Comparison of ENCODE assay signal across 1 cellular context in the genomic region with DNA sequence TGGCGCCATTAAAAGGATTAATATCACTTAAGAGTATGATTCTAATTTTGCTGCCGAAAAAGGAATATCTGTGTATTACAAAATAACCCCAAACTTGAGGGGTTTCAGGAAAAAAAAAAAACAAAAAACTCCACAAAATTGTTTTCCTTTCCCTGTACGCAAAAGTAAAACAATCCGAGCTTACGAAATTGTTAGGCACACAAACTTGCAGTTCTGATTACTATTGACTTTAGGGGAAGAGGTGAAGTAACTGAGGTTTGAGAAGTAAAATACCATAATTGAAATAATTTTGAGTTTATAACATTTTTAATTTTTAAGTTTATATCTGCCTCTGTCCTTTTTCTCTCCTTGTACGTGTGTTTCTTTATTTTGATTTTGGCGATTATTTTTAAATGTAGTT.
TF ChIP-seq lines count a peak whose summit lies in the region.

No MANE protein-coding gene starts in this region.

TF ChIP-seq in liver, 16 proteins besides CTCF, POLR2A, EP300 and RAD21 (continued from another document):
- TF ChIP-seq, protein P1, sequence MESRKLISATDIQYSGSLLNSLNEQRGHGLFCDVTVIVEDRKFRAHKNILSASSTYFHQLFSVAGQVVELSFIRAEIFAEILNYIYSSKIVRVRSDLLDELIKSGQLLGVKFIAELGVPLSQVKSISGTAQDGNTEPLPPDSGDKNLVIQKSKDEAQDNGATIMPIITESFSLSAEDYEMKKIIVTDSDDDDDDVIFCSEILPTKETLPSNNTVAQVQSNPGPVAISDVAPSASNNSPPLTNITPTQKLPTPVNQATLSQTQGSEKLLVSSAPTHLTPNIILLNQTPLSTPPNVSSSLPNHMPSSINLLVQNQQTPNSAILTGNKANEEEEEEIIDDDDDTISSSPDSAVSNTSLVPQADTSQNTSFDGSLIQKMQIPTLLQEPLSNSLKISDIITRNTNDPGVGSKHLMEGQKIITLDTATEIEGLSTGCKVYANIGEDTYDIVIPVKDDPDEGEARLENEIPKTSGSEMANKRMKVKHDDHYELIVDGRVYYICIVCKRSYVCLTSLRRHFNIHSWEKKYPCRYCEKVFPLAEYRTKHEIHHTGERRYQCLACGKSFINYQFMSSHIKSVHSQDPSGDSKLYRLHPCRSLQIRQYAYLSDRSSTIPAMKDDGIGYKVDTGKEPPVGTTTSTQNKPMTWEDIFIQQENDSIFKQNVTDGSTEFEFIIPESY (IDR thresholded peaks at IDR 0.05) = no peak
- TF ChIP-seq NR2F2 (IDR thresholded peaks at IDR 0.05) = no peak
- TF ChIP-seq FOXA2 (IDR thresholded peaks at IDR 0.05) = peak; percentile 14
- peak; percentile 11 for TF ChIP-seq FOXA1 (IDR thresholded peaks at IDR 0.05)
- TF ChIP-seq, protein P2, sequence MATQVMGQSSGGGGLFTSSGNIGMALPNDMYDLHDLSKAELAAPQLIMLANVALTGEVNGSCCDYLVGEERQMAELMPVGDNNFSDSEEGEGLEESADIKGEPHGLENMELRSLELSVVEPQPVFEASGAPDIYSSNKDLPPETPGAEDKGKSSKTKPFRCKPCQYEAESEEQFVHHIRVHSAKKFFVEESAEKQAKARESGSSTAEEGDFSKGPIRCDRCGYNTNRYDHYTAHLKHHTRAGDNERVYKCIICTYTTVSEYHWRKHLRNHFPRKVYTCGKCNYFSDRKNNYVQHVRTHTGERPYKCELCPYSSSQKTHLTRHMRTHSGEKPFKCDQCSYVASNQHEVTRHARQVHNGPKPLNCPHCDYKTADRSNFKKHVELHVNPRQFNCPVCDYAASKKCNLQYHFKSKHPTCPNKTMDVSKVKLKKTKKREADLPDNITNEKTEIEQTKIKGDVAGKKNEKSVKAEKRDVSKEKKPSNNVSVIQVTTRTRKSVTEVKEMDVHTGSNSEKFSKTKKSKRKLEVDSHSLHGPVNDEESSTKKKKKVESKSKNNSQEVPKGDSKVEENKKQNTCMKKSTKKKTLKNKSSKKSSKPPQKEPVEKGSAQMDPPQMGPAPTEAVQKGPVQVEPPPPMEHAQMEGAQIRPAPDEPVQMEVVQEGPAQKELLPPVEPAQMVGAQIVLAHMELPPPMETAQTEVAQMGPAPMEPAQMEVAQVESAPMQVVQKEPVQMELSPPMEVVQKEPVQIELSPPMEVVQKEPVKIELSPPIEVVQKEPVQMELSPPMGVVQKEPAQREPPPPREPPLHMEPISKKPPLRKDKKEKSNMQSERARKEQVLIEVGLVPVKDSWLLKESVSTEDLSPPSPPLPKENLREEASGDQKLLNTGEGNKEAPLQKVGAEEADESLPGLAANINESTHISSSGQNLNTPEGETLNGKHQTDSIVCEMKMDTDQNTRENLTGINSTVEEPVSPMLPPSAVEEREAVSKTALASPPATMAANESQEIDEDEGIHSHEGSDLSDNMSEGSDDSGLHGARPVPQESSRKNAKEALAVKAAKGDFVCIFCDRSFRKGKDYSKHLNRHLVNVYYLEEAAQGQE (IDR thresholded peaks at IDR 0.05) = no peak
TF ChIP-seq in liver: peak in this region for 3.
